ENCODE assay signal across 8 cellular contexts in genomic region chr13:110138009-110138699, GRCh38.
DNase-seq lines count a peak whose midpoint lies in the region; ATAC-seq lines count a peak whose summit lies in the region.

No MANE protein-coding gene starts in this region.

- H3K4me3 ChIP-seq in duodenal mucosa (ENCODE audit: low read depth in 1 of 2, low read length in 2 of 2) = peak overlapping the region; percentile 66 to 72

- H3K9me3 ChIP-seq in duodenal mucosa (ENCODE audit: control insufficient read depth in 1 of 2, low read length in 2 of 2) = no peaks in the 10 kb centered on the region

- peak; percentile 39 for ATAC-seq in HG03025 (IDR thresholded peaks at IDR 0.05; ENCODE audit: low FRiP score, unreplicated experiment)

- no peak overlapping the region for H3K27ac ChIP-seq in duodenal mucosa (ENCODE audit: low read depth, low read length)

- H3K27me3 ChIP-seq in duodenal mucosa (ENCODE audit: control insufficient read depth in 1 of 2, insufficient read depth in 2 of 2, low read length in 2 of 2) = peaks cover 0 to 3% of the 10 kb centered on the region in 2 donors

- peaks cover 3 to 9% of the 10 kb centered on the region in 2 donors for H3K4me1 ChIP-seq in duodenal mucosa (ENCODE audit: control insufficient read depth in 1 of 2, insufficient read depth in 2 of 2, low read length in 2 of 2)

- peak overlapping the region in 1 of 2 donors; percentile 14 for H3K9ac ChIP-seq in duodenal mucosa (ENCODE audit: low read depth in 1 of 2, low read length in 2 of 2)

- DNase-seq in NCI-H1436 (lab: John Stamatoyannopoulos, UW) (peak; percentile 18), NCI-H1436 treated with DMSO at 0.1 percent for 48 hours (lab: John Stamatoyannopoulos, UW) (no peak), NCI-H2196 (lab: John Stamatoyannopoulos, UW; ENCODE audit: unreplicated experiment) (peak; percentile 45), lung microvascular endothelial cell (ENCODE audit: low read depth in 2 of 2) (peak; percentile 78 to 85)
- peak; percentile 43 to 62 for DNase-seq in activated CD4-positive, alpha-beta T cell treated with anti-CD3 and anti-CD28 coated beads, Interleukin-2, amount 50 U/mL, for 24 hours (ENCODE audit: low read depth in 1 of 2, low spot score in 1 of 2)
- peak; percentile 38 to 62 (median 43) for DNase-seq in stimulated activated CD4-positive, alpha-beta T cell treated with anti-CD3 and anti-CD28 coated beads, TNF-alpha, amount 100 ng/mL, for 4 hours (ENCODE audit: low read depth in 3 of 3)

- no peaks in the 10 kb centered on the region for H3K36me3 ChIP-seq in duodenal mucosa (ENCODE audit: control insufficient read depth in 1 of 2, insufficient read depth in 2 of 2, low read length in 2 of 2)
